In the genomic region with DNA sequence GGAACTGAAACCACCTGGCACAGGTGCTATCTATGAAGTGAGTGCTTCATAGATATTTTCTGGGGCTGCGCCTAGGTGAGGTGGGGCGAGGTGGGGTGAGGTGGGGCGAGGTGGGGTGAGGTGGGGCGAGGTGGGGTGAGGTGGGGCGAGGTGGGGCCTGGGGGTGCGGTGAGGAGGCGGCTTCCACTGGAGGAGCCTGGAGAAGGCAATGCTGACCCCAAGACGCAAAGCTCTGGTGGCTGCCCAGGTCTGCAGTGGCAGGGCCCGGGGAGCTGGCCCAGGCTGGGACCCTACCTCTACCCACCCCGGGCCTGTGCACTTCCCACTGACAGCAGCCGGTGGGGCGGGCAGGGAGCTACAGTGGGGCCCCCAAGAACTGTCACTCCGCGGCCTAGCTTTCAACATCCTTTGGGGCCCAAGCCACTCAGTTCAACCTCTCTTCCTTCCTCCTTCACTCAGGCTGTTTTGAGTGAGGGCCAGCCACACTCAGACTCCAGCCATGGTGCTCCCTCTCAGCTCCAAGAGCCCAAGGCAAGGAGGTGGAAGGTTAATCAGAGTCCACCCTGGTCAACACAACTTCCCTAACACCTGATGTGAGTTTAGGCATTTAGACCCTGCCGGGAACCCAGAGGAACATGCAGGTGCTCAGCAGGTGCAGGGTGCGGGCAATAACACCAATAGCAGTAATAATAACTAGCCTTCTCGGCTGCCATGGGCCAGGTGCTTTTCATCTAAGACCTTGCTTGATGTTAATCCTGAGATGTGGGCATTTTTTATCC, we compare ENCODE assay signal across 10 cellular contexts.
A peak's percentile ranks its signal among the peaks of the same experiment; 100 is the strongest.
DNase-seq lines count a peak whose midpoint lies in the region; ATAC-seq, FAIRE-seq and TF ChIP-seq lines count a peak whose summit lies in the region.
"Had no signal": no experiment of that assay in that cellular context is flagged by ENCODE, and none has a peak within 500 bp of the region (broad histone marks: within the 10 kb centered on the region; RNA-seq: fewer than 3 reads in every experiment).

No MANE protein-coding gene starts in this region.

- no TSS peak for BruUV-seq in MCF 10A (replicated peaks; lab: Mats Ljungman, UMichigan)

- no peaks in the 10 kb centered on the region for H3K27me3 ChIP-seq in OCI-LY3 (ENCODE audit: low read depth, low read length)

- H3K4me3 Mint-ChIP-seq in MCF 10A (ENCODE audit: unreplicated experiment): peak overlapping the region; percentile 19
- H3K4me3 Mint-ChIP-seq: H9 had no signal

- H2AFZ ChIP-seq in OCI-LY3 (ENCODE audit: low read depth, low read length): peak overlapping the region; percentile 94

- intact Hi-C loops in MCF 10A (cut with micrococcal nuclease): loop anchor here (5.0 kb wide), 1 partner anchor 35 kb away; no protein-coding TSS in a partner anchor

- H3K36me3 ChIP-seq in OCI-LY3 (replicated peaks; ENCODE audit: low read depth, low read length): no peaks in the 10 kb centered on the region

- H3K9me3 ChIP-seq in OCI-LY3 (ENCODE audit: insufficient read depth, low read length): peaks cover 5% of the 10 kb centered on the region; the same call in 1 of the 2 replicates

- peak overlapping the region; percentile 89 for H3K27ac Mint-ChIP-seq in MCF 10A (ENCODE audit: low read depth, unreplicated experiment)

- no peak for DNase-seq in GM12891 (ENCODE audit: insufficient read length, low spot score)
- no peak for DNase-seq in MCF 10A (ENCODE audit: unreplicated experiment)
- DNase-seq in omental fat pad (ENCODE audit: low spot score): peak; percentile 17
- DNase-seq in pons (ENCODE audit: low spot score): no peak
- DNase-seq: central memory CD4-positive, alpha-beta T cell; H9 had no signal

- H3K36me3 Mint-ChIP-seq in MCF 10A (ENCODE audit: insufficient read depth, unreplicated experiment): no peaks in the 10 kb centered on the region

- H3K4me1 Mint-ChIP-seq in MCF 10A (ENCODE audit: insufficient read depth, unreplicated experiment): peaks cover 47% of the 10 kb centered on the region

- no peak for TF ChIP-seq POLR2A in GM12891 (IDR thresholded peaks at IDR 0.05; ENCODE audit: low read depth, low read length)

- no peaks in the 10 kb centered on the region for H3K9me3 Mint-ChIP-seq in MCF 10A (ENCODE audit: unreplicated experiment)
- H3K9me3 Mint-ChIP-seq: H9 had no signal

- POLR2A ChIA-PET in MCF 10A (lab: Yijun Ruan, JAX): interaction anchor here (0.6 to 14.4 kb wide), 24 partner anchors 10 to 408 kb away, joined by 3 to 240 read pairs (median 6); a partner anchor contains a TSS

- peak overlapping the region; percentile 69; the same call in 1 of the 2 replicates for H3K4me2 ChIP-seq in OCI-LY3 (ENCODE audit: low read length)

- H3K27ac ChIP-seq in OCI-LY3 (ENCODE audit: low read length): peak overlapping the region; percentile 60

- no peaks in the 10 kb centered on the region for H3K27me3 Mint-ChIP-seq in MCF 10A (ENCODE audit: insufficient read depth, unreplicated experiment)

- CTCF ChIA-PET in MCF 10A (lab: Yijun Ruan, JAX): interaction anchor here (0.7 to 2.7 kb wide), 12 partner anchors 7 to 352 kb away, joined by 3 to 17 read pairs (median 4); no protein-coding TSS in a partner anchor

- peak overlapping the region; percentile 63; the same call in 1 of the 2 replicates for H3K9ac ChIP-seq in OCI-LY3 (ENCODE audit: low read length)

- ATAC-seq in omental fat pad (ENCODE audit: low FRiP score): no peak
- no peak for ATAC-seq in GM21528 (IDR thresholded peaks at IDR 0.05; ENCODE audit: low FRiP score, unreplicated experiment)
- no peak for ATAC-seq in GM18861 (IDR thresholded peaks at IDR 0.05; ENCODE audit: unreplicated experiment)
- no peak for ATAC-seq in GM21381 (IDR thresholded peaks at IDR 0.05; ENCODE audit: unreplicated experiment)

- no peak overlapping the region for H3K4me3 ChIP-seq in OCI-LY3 (ENCODE audit: low read length)

- H4K20me1 ChIP-seq in OCI-LY3 (ENCODE audit: insufficient read depth, low read length): no peaks in the 10 kb centered on the region

- FAIRE-seq in GM12891 (lab: Jason Lieb, UNC): peak; percentile 65

- H3K4me1 ChIP-seq in OCI-LY3 (ENCODE audit: low read length): peaks cover 49% of the 10 kb centered on the region

- TF ChIP-seq CTCF in OCI-LY3 (IDR thresholded peaks at IDR 0.05; ENCODE audit: low read depth, low read length) (no peak), MCF 10A (IDR thresholded peaks at IDR 0.05; ENCODE audit: unreplicated experiment) (no peak), omental fat pad (IDR thresholded peaks at IDR 0.05) (no peak)

- H3K79me2 ChIP-seq in OCI-LY3 (ENCODE audit: low read length): no peaks in the 10 kb centered on the region

TF ChIP-seq in GM12891, 5 proteins besides CTCF, POLR2A, EP300 and RAD21:
- TF ChIP-seq TAF1 (IDR thresholded peaks at IDR 0.05; ENCODE audit: low read depth, low read length) (no peak), SPI1 (IDR thresholded peaks at IDR 0.05; ENCODE audit: low read depth, low read length) (peak; percentile 13; the same call in 1 of the 2 replicates)
